24 cellular contexts compared by ENCODE assay signal in genomic region chr3:105093853-105094252, GRCh38.
DNase-seq lines count a peak whose midpoint lies in the region; ATAC-seq and TF ChIP-seq lines count a peak whose summit lies in the region.
"Had no signal": no experiment of that assay in that cellular context is flagged by ENCODE, and none has a peak within 500 bp of the region (broad histone marks: within the 10 kb centered on the region; RNA-seq: fewer than 3 reads in every experiment).

No MANE protein-coding gene starts in this region.

- no peaks in the 10 kb centered on the region for H3K27me3 ChIP-seq in smooth muscle cell (ENCODE audit: low read depth)
- H3K27me3 ChIP-seq: BE2C, MG63, SJSA1 had no signal

- no peak overlapping the region for H3K4me3 Mint-ChIP-seq in MCF 10A (ENCODE audit: unreplicated experiment)
- H3K4me3 Mint-ChIP-seq: H9, HFFc6 had no signal

- 96% methylated on average over 4 of the region's 4 CpGs for WGBS in smooth muscle cell (ENCODE audit: low lambda C conversion rate)

- no peak overlapping the region for H2AFZ ChIP-seq in smooth muscle cell (ENCODE audit: low read depth)

- BruUV-seq in MCF 10A (replicated peaks; lab: Mats Ljungman, UMichigan), result no TSS peak

- H4K20me1 ChIP-seq in smooth muscle cell (ENCODE audit: low read depth), result no peaks in the 10 kb centered on the region

- CTCF ChIA-PET in MCF 10A (lab: Yijun Ruan, JAX), result interaction anchor here (0.6 kb wide), 1 partner anchor 1146 kb away, joined by 4 read pairs; no protein-coding TSS in a partner anchor

- H3K4me1 Mint-ChIP-seq in MCF 10A (ENCODE audit: insufficient read depth, unreplicated experiment), result no peaks in the 10 kb centered on the region

- H3K36me3 ChIP-seq in smooth muscle cell (ENCODE audit: low read depth), result no peaks in the 10 kb centered on the region
- H3K36me3 ChIP-seq: BE2C, MG63, SJSA1 had no signal

- no peak overlapping the region for H3K27ac Mint-ChIP-seq in MCF 10A (ENCODE audit: low read depth, unreplicated experiment)
- H3K27ac Mint-ChIP-seq: H9, HFFc6 had no signal

- no peaks in the 10 kb centered on the region for H3K9me3 ChIP-seq in smooth muscle cell (replicated peaks; ENCODE audit: low read depth)
- H3K9me3 ChIP-seq: BE2C, MG63, SJSA1 had no signal

- no peaks in the 10 kb centered on the region for H3F3A ChIP-seq in smooth muscle cell (ENCODE audit: low read depth)

- no peak overlapping the region for H3K4me2 ChIP-seq in smooth muscle cell
- H3K4me2 ChIP-seq: A549 had no signal

- intact Hi-C loops in MCF 10A (cut with micrococcal nuclease), result no loop called here

- no peaks in the 10 kb centered on the region for H3K27me3 Mint-ChIP-seq in MCF 10A (ENCODE audit: insufficient read depth, unreplicated experiment)

- H3K9me3 Mint-ChIP-seq in MCF 10A (ENCODE audit: unreplicated experiment), result peaks cover 17% of the 10 kb centered on the region

- TF ChIP-seq CTCF in MCF 10A (IDR thresholded peaks at IDR 0.05; ENCODE audit: unreplicated experiment), result no peak
- no peak for TF ChIP-seq CTCF in smooth muscle cell (IDR thresholded peaks at IDR 0.05; ENCODE audit: borderline replicate concordance, insufficient read depth, poor library complexity, severe bottlenecking)

- no peaks in the 10 kb centered on the region for H3K4me1 ChIP-seq in smooth muscle cell (ENCODE audit: low read depth)
- H3K4me1 ChIP-seq: A549, BE2C, SJSA1 had no signal

- ATAC-seq in GM18511 (IDR thresholded peaks at IDR 0.05; ENCODE audit: unreplicated experiment) (peak; percentile 43), HG02798 (IDR thresholded peaks at IDR 0.05; ENCODE audit: poor library complexity, unreplicated experiment) (peak; percentile 52)
- no peak for ATAC-seq in stimulated activated naive CD8-positive, alpha-beta T cell treated with anti-CD3 and anti-CD28 coated beads, Interleukin-15, Interleukin-2, amounts not matched to agents 100 U/mL and 50 U/mL, for 24 hours
- ATAC-seq: A549, Right ventricle myocardium inferior had no signal

- no peak overlapping the region for H3K27ac ChIP-seq in smooth muscle cell (ENCODE audit: low read depth)
- H3K27ac ChIP-seq: A549, SJSA1 had no signal

- POLR2A ChIA-PET in MCF 10A (lab: Yijun Ruan, JAX), result interaction anchor here (0.7 kb wide), 1 partner anchor 31 kb away, joined by 3 read pairs; no protein-coding TSS in a partner anchor

- no peaks in the 10 kb centered on the region for H3K36me3 Mint-ChIP-seq in MCF 10A (ENCODE audit: insufficient read depth, unreplicated experiment)

- no peaks in the 10 kb centered on the region for H3K79me2 ChIP-seq in smooth muscle cell (ENCODE audit: low read depth)

- H3K4me3 ChIP-seq in smooth muscle cell, result no peak overlapping the region
- H3K4me3 ChIP-seq: A549, MG63, SJSA1 had no signal

- DNase-seq in MV-4-11 (lab: John Stamatoyannopoulos, UW) (peak; percentile 53), fibroblast of gingiva (ENCODE audit: low read depth) (peak; percentile 5), MCF 10A (ENCODE audit: unreplicated experiment) (no peak), smooth muscle cell (lab: John Stamatoyannopoulos, UW; ENCODE audit: unreplicated experiment) (no peak), HuH-7.5 (ENCODE audit: low spot score) (no peak)
- no peak for DNase-seq in stimulated activated naive CD8-positive, alpha-beta T cell treated with anti-CD3 and anti-CD28 coated beads, Interleukin-15, Interleukin-2, amounts not matched to agents 100 U/mL and 50 U/mL, for 24 hours
- DNase-seq: BE2C; EL; GF-D8; H9; HFFc6; Kasumi-1; MG63; NCI-H1092 treated with DMSO at 0.1 percent for 48 hours; NCI-H1436 treated with DMSO at 0.1 percent for 48 hours; NCI-H2029 treated with DMSO at 0.1 percent for 48 hours; NCI-H226; NK-92 treated with Interleukin-12 subunit alpha and Interleukin-12 subunit beta, amount 100 ng/mL, for 24 hours; T-helper 1 cell had no signal

- H3K9ac ChIP-seq in smooth muscle cell (ENCODE audit: low read depth), result no peak overlapping the region

Comparison
In these comparisons a context has a peak if more than half of its experiments do, and no peak if none do; other contexts are left out.
1. DNase-seq: peak in MV-4-11 (single experiment) and fibroblast of gingiva (single experiment); none in stimulated activated naive CD8-positive, alpha-beta T cell treated with anti-CD3 and anti-CD28 coated beads, Interleukin-15, Interleukin-2, amounts not matched to agents 100 U/mL and 50 U/mL, for 24 hours (single experiment), MCF 10A (single experiment), smooth muscle cell (single experiment) and HuH-7.5 (single experiment).